Comparison of ENCODE assay signal across 1 cellular context in genomic region chr12:11861155-11861863, GRCh38.
TF ChIP-seq lines count a peak whose summit lies in the region.

No MANE protein-coding gene starts in this region.

TF ChIP-seq in GM23338, 12 proteins besides CTCF, POLR2A, EP300 and RAD21 (continued from another document):
- TF ChIP-seq REST (IDR thresholded peaks at IDR 0.05; ENCODE audit: unreplicated experiment), result no peak
- no peak for TF ChIP-seq POLR2AphosphoS5 (IDR thresholded peaks at IDR 0.05; ENCODE audit: low read depth)
- TF ChIP-seq ZNF331 (CRISPR knock-in tag; IDR thresholded peaks at IDR 0.05; ENCODE audit: low read depth), result no peak
- TF ChIP-seq JUNB (IDR thresholded peaks at IDR 0.05; ENCODE audit: unreplicated experiment), result no peak
- TF ChIP-seq ZNF462 (CRISPR knock-in tag; IDR thresholded peaks at IDR 0.05), result no peak
- TF ChIP-seq NANOG (IDR thresholded peaks at IDR 0.05; ENCODE audit: borderline replicate concordance), result no peak
- TF ChIP-seq STAT1 (IDR thresholded peaks at IDR 0.05; ENCODE audit: unreplicated experiment), result no peak
- TF ChIP-seq CREB1 (CRISPR knock-in tag; IDR thresholded peaks at IDR 0.05; ENCODE audit: low read depth), result no peak
TF ChIP-seq in GM23338: peak in this region for 0.
